In genomic region chr10:128438417-128439063, GRCh38 we compare ENCODE assay signal across 1 cellular context.
TF ChIP-seq lines count a peak whose summit lies in the region.

No MANE protein-coding gene starts in this region.

TF ChIP-seq in WTC11, 78 proteins besides CTCF, POLR2A, EP300 and RAD21 (continued from another document):
- TF ChIP-seq AR (CRISPR knock-in tag; IDR thresholded peaks at IDR 0.05) (no peak), HMGA2 (CRISPR knock-in tag; IDR thresholded peaks at IDR 0.05) (no peak), IRF2 (CRISPR knock-in tag; IDR thresholded peaks at IDR 0.05; ENCODE audit: borderline replicate concordance, low read depth) (no peak), CBFB (CRISPR knock-in tag; IDR thresholded peaks at IDR 0.05; ENCODE audit: low read depth) (no peak), ZNF121 (CRISPR knock-in tag; IDR thresholded peaks at IDR 0.05) (no peak), ATF3 (CRISPR knock-in tag; conservative IDR thresholded peaks at IDR 0.05) (no peak)
